ENCODE assay signal across 17 cellular contexts in genomic region chr2:29579495-29580178, GRCh38.
"Had no signal": no experiment of that assay in that cellular context is flagged by ENCODE, and none has a peak within 500 bp of the region (broad histone marks: within the 10 kb centered on the region; RNA-seq: fewer than 3 reads in every experiment).

No MANE protein-coding gene starts in this region.

- H3K27ac ChIP-seq: epithelial cell of prostate, left lung, thoracic aorta, upper lobe of right lung had no signal

- H3K9me3 ChIP-seq: left lung, thoracic aorta, upper lobe of right lung had no signal

- DNase-seq: activated CD4-positive, alpha-beta memory T cell treated with anti-CD3 and anti-CD28 coated beads for 36 hours; activated CD4-positive, alpha-beta T cell treated with anti-CD3 and anti-CD28 coated beads for 36 hours; activated gamma-delta T cell treated with Interleukin-2 at 50 U/mL for 16 hours; activated T-cell treated with anti-CD3 and anti-CD28 coated beads for 4 hours; caudate nucleus; endodermal cell; foreskin melanocyte; glutamatergic neuron; hypothalamus; kidney; left lung; mammary epithelial cell; midbrain; stimulated activated naive B cell treated with anti-CD40 and anti-IgM and Interleukin-4, amounts not matched to agents 10 μg/mL and 1 μg/mL and 100 μg/mL, for 72 hours; upper lobe of right lung had no signal

- H3K4me3 ChIP-seq: left lung, thoracic aorta, upper lobe of right lung had no signal

- H3K4me1 ChIP-seq: left lung, upper lobe of right lung had no signal

- H3K36me3 ChIP-seq: left lung, thoracic aorta, upper lobe of right lung had no signal

- H3K27me3 ChIP-seq: left lung, upper lobe of right lung had no signal
